ENCODE assay signal across 9 cellular contexts in genomic region chr6:149922642-149923326, GRCh38. TPM values are rescaled to one million over a fixed set of nuclear protein-coding genes. Genes with fewer than 3 reads are reported as not detected.
DNase-seq lines count a peak whose midpoint lies in the region; ATAC-seq and TF ChIP-seq lines count a peak whose summit lies in the region.
"Had no signal": no experiment of that assay in that cellular context is flagged by ENCODE, and none has a peak within 500 bp of the region (broad histone marks: within the 10 kb centered on the region; RNA-seq: fewer than 3 reads in every experiment).

Gene RAET1G (minus strand): TSS chr6:149923121. CDS start chr6:149923010, 111 bp downstream.

- CTCF ChIA-PET in CD8-positive, alpha-beta T cell (lab: Charles Lee): interaction anchor here (1.2 kb wide), 1 partner anchor 95 kb away, joined by 3 read pairs; no protein-coding TSS in a partner anchor

- H3K9me3 Mint-ChIP-seq in CD8-positive, alpha-beta T cell: no peaks in the 10 kb centered on the region
- no peaks in the 10 kb centered on the region for H3K9me3 Mint-ChIP-seq in mesothelial cell of epicardium

- peaks cover 76% of the 10 kb centered on the region for H3K27me3 Mint-ChIP-seq in CD8-positive, alpha-beta T cell (ENCODE audit: low read depth)
- peaks cover 92% of the 10 kb centered on the region for H3K27me3 Mint-ChIP-seq in mesothelial cell of epicardium (ENCODE audit: low read depth)

- no peaks in the 10 kb centered on the region for H3K9me3 ChIP-seq in CD8-positive, alpha-beta T cell (ENCODE audit: low read length)
- H3K9me3 ChIP-seq in OCI-LY1 (ENCODE audit: low read length): no peaks in the 10 kb centered on the region

- peak within 1 kb of the TSS; percentile 84 for H3K4me3 Mint-ChIP-seq in CD8-positive, alpha-beta T cell
- peak within 1 kb of the TSS; percentile 69 for H3K4me3 Mint-ChIP-seq in mesothelial cell of epicardium

- no peaks in the 10 kb centered on the region for H3F3A ChIP-seq in OCI-LY1 (ENCODE audit: insufficient read depth, low read length)

- no peaks in the 10 kb centered on the region for H3K79me2 ChIP-seq in OCI-LY1 (ENCODE audit: insufficient read depth, low read length)

- no peaks in the 10 kb centered on the region for H3K36me3 Mint-ChIP-seq in CD8-positive, alpha-beta T cell
- H3K36me3 Mint-ChIP-seq in mesothelial cell of epicardium: no peaks in the 10 kb centered on the region

- no peaks in the 10 kb centered on the region for H3K9me2 ChIP-seq in OCI-LY1 (ENCODE audit: low read depth, low read length)

- no peak within 1 kb of the TSS for H2AFZ ChIP-seq in OCI-LY1 (ENCODE audit: low read length)

- H3K4me2 ChIP-seq in OCI-LY1 (ENCODE audit: low read length): peak within 1 kb of the TSS; percentile 52
- H3K4me2 ChIP-seq: KMS-11 had no signal

- peaks cover 30% of the 10 kb centered on the region for H3K27me3 ChIP-seq in CD8-positive, alpha-beta T cell (ENCODE audit: insufficient read depth, low read length)
- no peaks in the 10 kb centered on the region; the same call in 1 of the 2 replicates for H3K27me3 ChIP-seq in OCI-LY1 (ENCODE audit: insufficient read depth, low read length)

- POLR2A ChIA-PET in CD8-positive, alpha-beta T cell (lab: Charles Lee): no interaction called here

- no peaks in the 10 kb centered on the region for H3K36me3 ChIP-seq in CD8-positive, alpha-beta T cell (ENCODE audit: insufficient read depth, low read length)
- H3K36me3 ChIP-seq in OCI-LY1 (ENCODE audit: insufficient read depth, low read length): no peaks in the 10 kb centered on the region

- no peak for TF ChIP-seq CTCF in CD8-positive, alpha-beta T cell (IDR thresholded peaks at IDR 0.05)
- TF ChIP-seq CTCF in OCI-LY1 (IDR thresholded peaks at IDR 0.05; ENCODE audit: low read length): no peak
- TF ChIP-seq CTCF in mesothelial cell of epicardium (IDR thresholded peaks at IDR 0.05; ENCODE audit: unreplicated experiment): no peak

- no peaks in the 10 kb centered on the region for H4K20me1 ChIP-seq in OCI-LY1 (ENCODE audit: insufficient read depth, low read length)

- H3K27ac ChIP-seq in CD8-positive, alpha-beta T cell (ENCODE audit: low read depth, low read length): no peak within 1 kb of the TSS
- H3K27ac ChIP-seq in OCI-LY1 (ENCODE audit: low read depth, low read length, poor library complexity, severe bottlenecking) (no peak within 1 kb of the TSS), epithelial cell of prostate (no peak within 1 kb of the TSS)
- H3K27ac ChIP-seq: KMS-11 had no signal

- peaks cover 17% of the 10 kb centered on the region for H3K4me1 ChIP-seq in CD8-positive, alpha-beta T cell (ENCODE audit: insufficient read depth, low read length)
- H3K4me1 ChIP-seq in OCI-LY1 (ENCODE audit: insufficient read depth, low read length, severe bottlenecking): peaks cover 6% of the 10 kb centered on the region

- peak; percentile 66 to 89 (median 78) for DNase-seq in CD8-positive, alpha-beta T cell
- DNase-seq in activated T-cell treated with anti-CD3 and anti-CD28 coated beads for 48 hours (ENCODE audit: low read depth) (peak; percentile 73), epithelial cell of prostate (ENCODE audit: low read depth, low spot score) (peak; percentile 85), mesothelial cell of epicardium (ENCODE audit: low spot score in 2 of 2, unreplicated experiment in 2 of 2) (peak; percentile 79 to 84)
- DNase-seq in stimulated activated CD8-positive, alpha-beta memory T cell treated with anti-CD3 and anti-CD28 coated beads, Interleukin-12 subunit alpha, Interleukin-12 subunit beta, amount 100 ng/mL, for 1 hour (ENCODE audit: low read depth): peak; percentile 64

- H3K4me3 ChIP-seq in CD8-positive, alpha-beta T cell (ENCODE audit: low read depth, low read length): peak within 1 kb of the TSS; percentile 53
- peak within 1 kb of the TSS; percentile 38 for H3K4me3 ChIP-seq in OCI-LY1 (ENCODE audit: low read depth, low read length, poor library complexity, severe bottlenecking)

- peaks cover 34% of the 10 kb centered on the region for H3K4me1 Mint-ChIP-seq in CD8-positive, alpha-beta T cell (ENCODE audit: low read depth)
- H3K4me1 Mint-ChIP-seq in mesothelial cell of epicardium: peaks cover 13% of the 10 kb centered on the region

- H3K27ac Mint-ChIP-seq in CD8-positive, alpha-beta T cell: no peak within 1 kb of the TSS
- H3K27ac Mint-ChIP-seq in mesothelial cell of epicardium: no peak within 1 kb of the TSS

- peak; percentile 95 for ATAC-seq in CD8-positive, alpha-beta T cell
- ATAC-seq in HG03432 (IDR thresholded peaks at IDR 0.05; ENCODE audit: unreplicated experiment): peak; percentile 52
- ATAC-seq in GM21786 (IDR thresholded peaks at IDR 0.05; ENCODE audit: unreplicated experiment): no peak

- H3K9ac ChIP-seq in OCI-LY1 (ENCODE audit: low read length): no peak within 1 kb of the TSS
- H3K9ac ChIP-seq: KMS-11 had no signal

- intact Hi-C loops in CD8-positive, alpha-beta T cell (cut with DNase I, micrococcal nuclease): loop anchor here (2.0 to 10.0 kb wide), 5 partner anchors 58 to 375 kb away; partner anchors contain the start of genes PPIL4 (in 2 of the 2) and LRP11 (in 1 of the 2)

RNA-seq across cellular contexts. Expression of gene RAET1G, which starts in this region (rescaled TPM):
- not detected for total RNA-seq in CD8-positive, alpha-beta T cell
- total RNA-seq in mesothelial cell of epicardium: not detected in 3 replicates

Comparison
In these comparisons a context has a peak if more than half of its experiments do, and no peak if none do; other contexts are left out.
1. Peak in DNase-seq, ATAC-seq and H3K4me3 ChIP-seq in CD8-positive, alpha-beta T cell; RNA of the gene not detected or under 1 TPM.
2. Peak in DNase-seq in mesothelial cell of epicardium; RNA of the gene not detected or under 1 TPM.